21 cellular contexts compared by ENCODE assay signal in the genomic region with DNA sequence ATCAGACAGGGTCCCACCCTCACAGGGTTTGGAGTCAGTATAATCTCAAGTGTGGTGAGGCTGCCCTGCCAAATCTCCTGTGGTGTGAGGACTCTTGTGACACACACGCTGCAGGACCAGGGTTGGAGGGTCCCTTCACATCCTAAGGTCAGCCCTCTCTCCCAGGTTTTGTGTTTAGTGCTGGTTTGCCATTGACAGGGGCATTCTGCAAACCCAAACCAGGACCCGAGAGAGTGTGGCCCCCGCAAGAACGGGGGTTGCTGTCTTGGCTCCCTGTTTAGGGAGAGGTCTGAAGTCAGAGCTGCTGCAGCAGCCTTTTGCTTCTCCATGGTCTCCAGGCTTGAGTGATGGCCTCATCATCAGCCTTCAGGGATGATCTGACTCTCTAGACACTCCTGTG. TPM values are rescaled to one million over a fixed set of nuclear protein-coding genes. Genes with fewer than 3 reads are reported as not detected.
A peak's percentile ranks its signal among the peaks of the same experiment; 100 is the strongest.
DNase-seq lines count a peak whose midpoint lies in the region; ATAC-seq, FAIRE-seq and TF ChIP-seq lines count a peak whose summit lies in the region.
"Had no signal": no experiment of that assay in that cellular context is flagged by ENCODE, and none has a peak within 500 bp of the region (broad histone marks: within the 10 kb centered on the region; RNA-seq: fewer than 3 reads in every experiment).

No MANE protein-coding gene starts in this region.

- no peak overlapping the region for H3K9ac ChIP-seq in H1 (replicated peaks in 1 of 4; ENCODE audit: extremely low read depth in 1 of 4, low read depth in 3 of 4, low read length in 3 of 4)
- H3K9ac ChIP-seq: BLaER1 treated with 17β-estradiol and CSF1 and Interleukin-3, amounts not matched to agents 10 nM and 100 nM had no signal

- H3K4me1 ChIP-seq in H1 (replicated peaks in 1 of 4; ENCODE audit: control insufficient read depth in 3 of 4, insufficient read depth in 4 of 4, low read length in 3 of 4) = peaks cover 9 to 26% (median 18%) of the 10 kb centered on the region in 4 experiments
- H3K4me1 ChIP-seq: BLaER1 treated with 17β-estradiol and CSF1 and Interleukin-3, amounts not matched to agents 10 nM and 100 nM had no signal

- no peaks in the 10 kb centered on the region for H3K4me1 Mint-ChIP-seq in stimulated activated naive CD8-positive, alpha-beta T cell treated with anti-CD3 and anti-CD28 coated beads, Interleukin-15, amount 100 ng/mL, for 72 hours
- H3K4me1 Mint-ChIP-seq in mesothelial cell of epicardium = peaks cover 27% of the 10 kb centered on the region

- H3K4me3 Mint-ChIP-seq in stimulated activated naive CD8-positive, alpha-beta T cell treated with anti-CD3 and anti-CD28 coated beads, Interleukin-15, amount 100 ng/mL, for 72 hours = no peak overlapping the region
- H3K4me3 Mint-ChIP-seq in mesothelial cell of epicardium = no peak overlapping the region
- H3K4me3 Mint-ChIP-seq: CD8-positive, alpha-beta T cell; HFFc6 had no signal

- no peak overlapping the region for H4K5ac ChIP-seq in H1 (ENCODE audit: insufficient read length, low read depth, low read length)

- in situ Hi-C loops in brain microvascular endothelial cell (cut with HindIII; ENCODE audit: low pct_ligation_motif_present, low sequenced_read_pairs) = no loop called here

- H3K23ac ChIP-seq in H1 (ENCODE audit: insufficient read length) = no peak overlapping the region

- H3K79me1 ChIP-seq in H1 (ENCODE audit: low read depth, low read length) = no peaks in the 10 kb centered on the region

- no peak overlapping the region for H3K4ac ChIP-seq in H1 (replicated peaks; ENCODE audit: insufficient read length, low read depth, low read length)

- 0 out of 2 replicates have a peak overlapping the region, but pooled peaks have one; percentile 88 for H2BK15ac ChIP-seq in H1 (ENCODE audit: low read length)

- no peak overlapping the region for H3K4me2 ChIP-seq in H1 (ENCODE audit: insufficient read depth in 1 of 2, low read depth in 2 of 2, low read length in 2 of 2)
- H3K4me2 ChIP-seq: BLaER1 treated with 17β-estradiol and CSF1 and Interleukin-3, amounts not matched to agents 10 nM and 100 nM; PC-9 had no signal

- no peaks in the 10 kb centered on the region for H4K20me1 ChIP-seq in H1 (replicated peaks in 1 of 2; ENCODE audit: control insufficient read depth in 1 of 2, insufficient read depth in 2 of 2, low read length in 2 of 2)
- H4K20me1 ChIP-seq: BLaER1 treated with 17β-estradiol and CSF1 and Interleukin-3, amounts not matched to agents 10 nM and 100 nM had no signal

- no peak overlapping the region for H3K27ac Mint-ChIP-seq in stimulated activated naive CD8-positive, alpha-beta T cell treated with anti-CD3 and anti-CD28 coated beads, Interleukin-15, amount 100 ng/mL, for 72 hours
- peak overlapping the region; percentile 71 for H3K27ac Mint-ChIP-seq in mesothelial cell of epicardium
- H3K27ac Mint-ChIP-seq: CD8-positive, alpha-beta T cell; HFFc6 had no signal

- no peak for TF ChIP-seq POLR2A in H1 (IDR thresholded peaks at IDR 0.05; ENCODE audit: control extremely low read depth in 1 of 2, low read depth in 2 of 2, low read length in 2 of 2)

- H2AFZ ChIP-seq in H1 (ENCODE audit: low read length) = no peak overlapping the region
- H2AFZ ChIP-seq: PC-9 had no signal

- TF ChIP-seq RAD21 in H1 (IDR thresholded peaks at IDR 0.05 in 1 of 2, conservative IDR thresholded peaks at IDR 0.05 in 1 of 2; ENCODE audit: low read depth in 2 of 2, low read length in 2 of 2) = no peak

- H3K36me3 ChIP-seq in H1 (ENCODE audit: control insufficient read depth in 2 of 4, insufficient read depth in 4 of 4, low read length in 3 of 4) (no peaks in the 10 kb centered on the region), brain microvascular endothelial cell (replicated peaks) (no peaks in the 10 kb centered on the region)
- H3K36me3 ChIP-seq: BLaER1 treated with 17β-estradiol and CSF1 and Interleukin-3, amounts not matched to agents 10 nM and 100 nM had no signal

- H4K91ac ChIP-seq in H1 (replicated peaks; ENCODE audit: insufficient read length, low read length) = no peak overlapping the region

- CTCF ChIA-PET in H1 (lab: Charles Lee; ENCODE audit: partially characterized antibody) = interaction anchor here (0.6 to 40.0 kb wide), 3 partner anchors 20 to 822 kb away, joined by 3 to 994 read pairs (median 201); a partner anchor contains a TSS

- no peaks in the 10 kb centered on the region for H3K79me2 ChIP-seq in H1 (ENCODE audit: control insufficient read depth in 1 of 2, insufficient read depth in 2 of 2, low read length in 2 of 2)

- FAIRE-seq in H1 (lab: Jason Lieb, UNC) = no peak
- FAIRE-seq: H54 had no signal

- H3K9me3 ChIP-seq in H1 (ENCODE audit: insufficient read depth in 2 of 2, low read depth in 1 of 2, low read length in 1 of 2) = no peaks in the 10 kb centered on the region
- H3K9me3 ChIP-seq: BLaER1 treated with 17β-estradiol and CSF1 and Interleukin-3, amounts not matched to agents 10 nM and 100 nM had no signal

- WGBS in H1 (ENCODE audit: extremely low coverage in 1 of 2, insufficient coverage in 1 of 2, insufficient read length in 1 of 2, insufficient replicate concordance in 2 of 2, low coverage in 1 of 2, low lambda C conversion rate in 2 of 2, missing lambda C conversion rate in 1 of 2), 2 experiments = 86% methylated on average over 4 of the region's 4 CpGs; no CpG with 5 or more reads in 1 of the 2 experiments

- no peaks in the 10 kb centered on the region for H3K9me3 Mint-ChIP-seq in stimulated activated naive CD8-positive, alpha-beta T cell treated with anti-CD3 and anti-CD28 coated beads, Interleukin-15, amount 100 ng/mL, for 72 hours
- H3K9me3 Mint-ChIP-seq in mesothelial cell of epicardium = no peaks in the 10 kb centered on the region
- H3K9me3 Mint-ChIP-seq: CD8-positive, alpha-beta T cell; HFFc6 had no signal

- peak overlapping the region; percentile 15; the same call in 1 of the 2 replicates for H3K18ac ChIP-seq in H1 (ENCODE audit: extremely low read depth, low read length)

- H3K36me3 Mint-ChIP-seq in mesothelial cell of epicardium = no peaks in the 10 kb centered on the region
- H3K36me3 Mint-ChIP-seq: CD8-positive, alpha-beta T cell had no signal

- ATAC-seq in stimulated activated naive CD8-positive, alpha-beta T cell treated with anti-CD3 and anti-CD28 coated beads, Interleukin-15, Interleukin-2, amounts not matched to agents 100 U/mL and 50 U/mL, for 24 hours = peak; percentile 26
- no peak for ATAC-seq in stimulated activated naive CD8-positive, alpha-beta T cell treated with anti-CD3 and anti-CD28 coated beads, Interleukin-15, amount 100 ng/mL, for 72 hours
- ATAC-seq in GM21529 (IDR thresholded peaks at IDR 0.05; ENCODE audit: unreplicated experiment) = no peak
- ATAC-seq: CD8-positive, alpha-beta T cell had no signal

- H3K4me3 ChIP-seq in H1 (ENCODE audit: extremely low read depth in 1 of 4, insufficient read depth in 2 of 4, low read depth in 3 of 4, low read length in 4 of 4) = no peak overlapping the region
- H3K4me3 ChIP-seq in brain microvascular endothelial cell (ENCODE audit: low read depth, low read length) = no peak overlapping the region
- H3K4me3 ChIP-seq: BLaER1 treated with 17β-estradiol and CSF1 and Interleukin-3, amounts not matched to agents 10 nM and 100 nM; PC-9 had no signal

- peak overlapping the region; percentile 82 for H2BK12ac ChIP-seq in H1 (ENCODE audit: low read depth, low read length)

- peak overlapping the region; percentile 52 for H2BK120ac ChIP-seq in H1 (replicated peaks; ENCODE audit: low read depth, low read length)

- H4K8ac ChIP-seq in H1 (ENCODE audit: extremely low read depth, insufficient read depth, low read length) = peak overlapping the region; percentile 71

- H3K56ac ChIP-seq in H1 (replicated peaks; ENCODE audit: insufficient read length, low read depth, low read length) = no peak overlapping the region

- peaks cover 8% of the 10 kb centered on the region for H3K27me3 Mint-ChIP-seq in stimulated activated naive CD8-positive, alpha-beta T cell treated with anti-CD3 and anti-CD28 coated beads, Interleukin-15, amount 100 ng/mL, for 72 hours
- H3K27me3 Mint-ChIP-seq in mesothelial cell of epicardium (ENCODE audit: low read depth) = no peaks in the 10 kb centered on the region

- peak overlapping the region; percentile 22; the same call in 1 of the 2 replicates for H2BK5ac ChIP-seq in H1 (ENCODE audit: low read depth, low read length)

- DNase-seq in stimulated activated naive CD8-positive, alpha-beta T cell treated with anti-CD3 and anti-CD28 coated beads, Interleukin-15, Interleukin-2, amounts not matched to agents 100 U/mL and 50 U/mL, for 24 hours = no peak
- no peak for DNase-seq in stimulated activated naive CD8-positive, alpha-beta T cell treated with anti-CD3 and anti-CD28 coated beads, Interleukin-15, amount 100 ng/mL, for 72 hours
- DNase-seq in H1 (ENCODE audit: low read depth in 1 of 2, low spot score in 2 of 2) (no peak), mesothelial cell of epicardium (ENCODE audit: low spot score in 2 of 2, unreplicated experiment in 2 of 2) (no peak), pons (ENCODE audit: low spot score) (no peak), brain microvascular endothelial cell (no peak)
- DNase-seq: CD8-positive, alpha-beta T cell; DMS79; HFFc6; NCI-H1417; NCI-H187; NCI-H2107; NCI-H510A; NCI-H82; PC-9 had no signal

- peak overlapping the region; percentile 75; the same call in 1 of the 2 replicates for H2AK5ac ChIP-seq in H1 (ENCODE audit: low read depth, low read length)

- no peaks in the 10 kb centered on the region; the same call in 1 of the 2 replicates for H3K23me2 ChIP-seq in H1 (ENCODE audit: low read depth, low read length)

- peaks cover 0 to 2% (median 0%) of the 10 kb centered on the region in 4 experiments; a peak in 2 of 7 replicates for H3K27me3 ChIP-seq in H1 (replicated peaks in 1 of 4; ENCODE audit: control insufficient read depth in 3 of 4, extremely low read depth in 1 of 4, insufficient read depth in 3 of 4, low read length in 3 of 4)
- H3K27me3 ChIP-seq in brain microvascular endothelial cell (replicated peaks) = no peaks in the 10 kb centered on the region
- H3K27me3 ChIP-seq: BLaER1 treated with 17β-estradiol and CSF1 and Interleukin-3, amounts not matched to agents 10 nM and 100 nM had no signal

- no peak for TF ChIP-seq EP300 in H1 (IDR thresholded peaks at IDR 0.05; ENCODE audit: borderline replicate concordance in 1 of 2, low read depth in 2 of 2, low read length in 2 of 2)

- H3K27ac ChIP-seq in H1 (ENCODE audit: low read depth, low read length) = no peak overlapping the region
- no peak overlapping the region for H3K27ac ChIP-seq in brain microvascular endothelial cell
- H3K27ac ChIP-seq: BLaER1 treated with 17β-estradiol and CSF1 and Interleukin-3, amounts not matched to agents 10 nM and 100 nM; PC-9; RWPE1 had no signal

- POLR2A ChIA-PET in H1 (lab: Charles Lee; ENCODE audit: partially characterized antibody) = no interaction called here

- no peak for TF ChIP-seq CTCF in H1 (IDR thresholded peaks at IDR 0.05; ENCODE audit: control extremely low read depth in 1 of 3, insufficient read depth in 1 of 3, low read depth in 1 of 3, low read length in 3 of 3)
- TF ChIP-seq CTCF in mesothelial cell of epicardium (IDR thresholded peaks at IDR 0.05; ENCODE audit: unreplicated experiment) = no peak
- TF ChIP-seq CTCF in brain microvascular endothelial cell (IDR thresholded peaks at IDR 0.05; ENCODE audit: low read depth, low read length, missing control alignments) = no peak

- no peak overlapping the region for H3K14ac ChIP-seq in H1 (ENCODE audit: insufficient read length)

- peak overlapping the region; percentile 98; the same call in 1 of the 2 replicates for H2BK20ac ChIP-seq in H1 (ENCODE audit: low read length)

RNA-seq across cellular contexts. Expression of a gene that starts 14.7 kb away (rescaled TPM):
- 0.57 and 0.65 TPM in 2 replicates for total RNA-seq in H1 (2021; fragmentation: NEBNext Ultra II Directional; extraction: Animal tissue kit (Norgen Biotek cat#: 25700))
- polyA plus RNA-seq in H1 (2011; rRNA removed) = 0.51 and 1.1 TPM in 2 replicates
- polyA plus RNA-seq in H1 (2011; cell fraction: cytosol; rRNA removed) = 0.83 TPM
- 0.61 TPM for polyA plus RNA-seq in H1 (2011; cell fraction: nucleus; rRNA removed)
- 0.16 to 0.23 TPM (median 0.22 TPM) in 4 replicates for polyA plus RNA-seq in H1 (2012, experiment 1 of 2)
- 0.33 TPM for polyA plus RNA-seq in H1 (2012, experiment 2 of 2)
- 0.53 TPM for polyA plus RNA-seq in H1 (2013, experiment 1 of 2)
- polyA plus RNA-seq in H1 (2013, experiment 2 of 2) = 0.50 TPM
- polyA minus RNA-seq in H1 (2011; rRNA and poly(A)+ RNA removed) = 0.05 and 0.60 TPM in 2 replicates
- polyA minus RNA-seq in H1 (2011; cell fraction: cytosol; rRNA and poly(A)+ RNA removed) = 1.0 TPM
- 0.40 TPM for polyA minus RNA-seq in H1 (2011; cell fraction: nucleus; rRNA and poly(A)+ RNA removed)
- not detected in 3 replicates for total RNA-seq in mesothelial cell of epicardium
- total RNA-seq: A673; CD8-positive, alpha-beta T cell; PC-9 had no signal

RNA-seq across cellular contexts. Expression of a gene that starts 25.5 kb away (rescaled TPM):
- 3.1 and 3.2 TPM in 2 replicates for total RNA-seq in H1 (2021; fragmentation: NEBNext Ultra II Directional; extraction: Animal tissue kit (Norgen Biotek cat#: 25700))
- polyA plus RNA-seq in H1 (2011; rRNA removed) = 7.3 and 9.2 TPM in 2 replicates
- 4.7 TPM for polyA plus RNA-seq in H1 (2011; cell fraction: cytosol; rRNA removed)
- polyA plus RNA-seq in H1 (2011; cell fraction: nucleus; rRNA removed) = 5.0 TPM
- 2.3 to 4.8 TPM (median 4.1 TPM) in 4 replicates for polyA plus RNA-seq in H1 (2012, experiment 1 of 2)
- polyA plus RNA-seq in H1 (2012, experiment 2 of 2) = 4.8 TPM
- polyA plus RNA-seq in H1 (2013, experiment 1 of 2) = 3.9 TPM
- polyA plus RNA-seq in H1 (2013, experiment 2 of 2) = 3.5 TPM
- 7.2 and 8.5 TPM in 2 replicates for polyA minus RNA-seq in H1 (2011; rRNA and poly(A)+ RNA removed)
- polyA minus RNA-seq in H1 (2011; cell fraction: cytosol; rRNA and poly(A)+ RNA removed) = 1.5 TPM
- polyA minus RNA-seq in H1 (2011; cell fraction: nucleus; rRNA and poly(A)+ RNA removed) = 2.5 TPM
- 29.4 to 31.0 TPM (median 30.9 TPM) in 3 replicates for total RNA-seq in mesothelial cell of epicardium
- total RNA-seq: CD8-positive, alpha-beta T cell; HT-29 had no signal
